ENCODE assay signal across 26 cellular contexts in genomic region chr5:122885038-122885517, GRCh38.
"Had no signal": no experiment of that assay in that cellular context is flagged by ENCODE, and none has a peak within 500 bp of the region (broad histone marks: within the 10 kb centered on the region; RNA-seq: fewer than 3 reads in every experiment).

No MANE protein-coding gene starts in this region.

- H3K36me3 ChIP-seq: brain microvascular endothelial cell, cardiac muscle cell had no signal

- H3K36me3 Mint-ChIP-seq: activated CD4-positive, alpha-beta memory T cell treated with anti-CD3 and anti-CD28 coated beads for 36 hours; activated naive CD8-positive, alpha-beta T cell had no signal

- H3K27me3 Mint-ChIP-seq: activated CD4-positive, alpha-beta memory T cell treated with anti-CD3 and anti-CD28 coated beads for 36 hours; activated CD4-positive, alpha-beta T cell treated with anti-CD3 and anti-CD28 coated beads, Interleukin-2, amount 10 ng/mL, durations not matched to agents 7 days and 5 days; activated naive CD8-positive, alpha-beta T cell; T-cell had no signal

- H3K4me3 Mint-ChIP-seq: activated CD4-positive, alpha-beta memory T cell treated with anti-CD3 and anti-CD28 coated beads for 36 hours; activated CD4-positive, alpha-beta T cell treated with anti-CD3 and anti-CD28 coated beads, Interleukin-2, amount 10 ng/mL, durations not matched to agents 7 days and 5 days; activated naive CD4-positive, alpha-beta T cell treated with anti-CD3 and anti-CD28 coated beads for 36 hours; activated naive CD8-positive, alpha-beta T cell; activated T-cell treated with anti-CD3 and anti-CD28 coated beads, Interleukin-2, amount 50 U/mL, for 4 hours; T-cell had no signal

- H3K27me3 ChIP-seq: brain microvascular endothelial cell, cardiac muscle cell had no signal

- H3K27ac Mint-ChIP-seq: activated CD4-positive, alpha-beta memory T cell treated with anti-CD3 and anti-CD28 coated beads for 36 hours; activated CD4-positive, alpha-beta T cell treated with anti-CD3 and anti-CD28 coated beads, Interleukin-2, amount 10 ng/mL, durations not matched to agents 7 days and 5 days; activated naive CD4-positive, alpha-beta T cell treated with anti-CD3 and anti-CD28 coated beads for 36 hours; activated naive CD8-positive, alpha-beta T cell; T-cell had no signal

- ATAC-seq: activated T-cell treated with anti-CD3 and anti-CD28 coated beads, Interleukin-2, amount 50 U/mL, for 4 hours; Panc1; Right ventricle myocardium inferior; T-cell had no signal

- H3K27ac ChIP-seq: brain microvascular endothelial cell, cardiac muscle cell, SK-N-MC had no signal

- DNase-seq: activated CD4-positive, alpha-beta memory T cell treated with anti-CD3 and anti-CD28 coated beads for 36 hours; activated CD4-positive, alpha-beta T cell treated with anti-CD3 and anti-CD28 coated beads, Interleukin-2, amount 10 ng/mL, durations not matched to agents 7 days and 5 days; activated CD4-positive, CD25-positive, alpha-beta regulatory T cell; activated CD8-positive, alpha-beta memory T cell treated with anti-CD3 and anti-CD28 coated beads for 24 hours; activated gamma-delta T cell; activated naive CD4-positive, alpha-beta T cell treated with anti-CD3 and anti-CD28 coated beads for 36 hours; activated T-cell treated with anti-CD3 and anti-CD28 coated beads, Interleukin-2, amount 50 U/mL, for 4 hours; brain microvascular endothelial cell; Kasumi-1; NCI-H1048; NCI-H1417; NCI-H1930; NCI-H2171; NCI-H226; NCI-H526 treated with DMSO at 0.1 percent for 48 hours; NK-92 treated with Interleukin-12 subunit alpha and Interleukin-12 subunit beta, amount 100 ng/mL, for 24 hours; OCI-M1; RPMI8226; T-cell; T-helper 2 cell; T1000 had no signal

- H3K9me3 Mint-ChIP-seq: activated CD4-positive, alpha-beta T cell treated with anti-CD3 and anti-CD28 coated beads, Interleukin-2, amount 10 ng/mL, durations not matched to agents 7 days and 5 days; activated naive CD4-positive, alpha-beta T cell treated with anti-CD3 and anti-CD28 coated beads for 36 hours; activated T-cell treated with anti-CD3 and anti-CD28 coated beads, Interleukin-2, amount 50 U/mL, for 4 hours had no signal

- H3K4me3 ChIP-seq: cardiac muscle cell, SK-N-MC had no signal
